ENCODE assay signal across 8 cellular contexts in the genomic region with DNA sequence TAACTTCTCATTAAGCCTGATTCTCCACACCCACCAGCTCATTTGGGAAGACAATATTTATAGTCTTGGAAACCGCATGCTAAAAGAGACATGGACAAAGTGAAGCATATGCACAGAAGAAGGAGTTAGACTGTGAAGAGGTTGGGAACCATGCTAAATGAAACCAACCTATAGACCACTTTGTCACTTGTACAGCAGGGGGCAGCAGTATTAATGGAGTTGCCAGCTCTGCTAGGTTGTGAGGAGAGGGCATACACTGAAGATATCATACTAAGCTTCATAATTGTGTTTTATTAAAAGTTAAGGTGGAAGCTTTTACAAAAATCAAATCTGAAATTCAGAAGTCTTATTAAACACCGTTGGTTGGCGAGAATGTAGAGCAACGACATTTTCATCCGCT. TPM values are rescaled to one million over a fixed set of nuclear protein-coding genes. Genes with fewer than 3 reads are reported as not detected.
DNase-seq lines count a peak whose midpoint lies in the region; ATAC-seq and TF ChIP-seq lines count a peak whose summit lies in the region.

No MANE protein-coding gene starts in this region.

- no peak overlapping the region for H3K4me3 ChIP-seq in AG04449 (ENCODE audit: low read depth, low read length)
- no peak overlapping the region for H3K4me3 ChIP-seq in uterus

- CTCF ChIA-PET in AG04449 (lab: Yijun Ruan, JAX): interaction anchor here (0.5 to 5.0 kb wide), 16 partner anchors 8 to 345 kb away, joined by 3 to 58 read pairs (median 4); no protein-coding TSS in a partner anchor

- no peaks in the 10 kb centered on the region for H3K4me1 ChIP-seq in uterus

- ATAC-seq in GM18498 (IDR thresholded peaks at IDR 0.05; ENCODE audit: unreplicated experiment) (peak; percentile 81), HG03521 (IDR thresholded peaks at IDR 0.05; ENCODE audit: unreplicated experiment) (peak; percentile 83), left ventricle myocardium superior (peak; percentile 49), GM18907 (IDR thresholded peaks at IDR 0.05; ENCODE audit: unreplicated experiment) (no peak)

- in situ Hi-C loops in SK-MEL-5 (cut with HindIII; ENCODE audit: low pct_unique_long_range_greater_than_20kb, low sequenced_read_pairs): no loop called here

- DNase-seq in AG04449 (ENCODE audit: low read depth, low spot score) (no peak), SK-MEL-5 (ENCODE audit: low read depth, low spot score) (peak; percentile 73), left ventricle myocardium superior (no peak), uterus (no peak), activated gamma-delta T cell (lab: John Stamatoyannopoulos, UW) (no peak)

- no peaks in the 10 kb centered on the region for H3K36me3 ChIP-seq in uterus

- POLR2A ChIA-PET in AG04449 (lab: Yijun Ruan, JAX): no interaction called here

- no peak overlapping the region for H3K27ac ChIP-seq in uterus

- intact Hi-C loops in left ventricle myocardium superior (cut with micrococcal nuclease) (loop anchor here (2.0 kb wide), 1 partner anchor 270 kb away; no protein-coding TSS in a partner anchor), uterus (cut with DNase I; ENCODE audit: low total_unique reads) (no loop called here)

- no peaks in the 10 kb centered on the region for H3K27me3 ChIP-seq in uterus

- TF ChIP-seq POLR2A in uterus (IDR thresholded peaks at IDR 0.05): no peak

- H3K9me3 ChIP-seq in uterus: no peaks in the 10 kb centered on the region

- TF ChIP-seq CTCF in AG04449 (IDR thresholded peaks at IDR 0.05; ENCODE audit: insufficient read depth, low read length, missing control alignments) (peak; percentile 69), uterus (IDR thresholded peaks at IDR 0.05) (no peak)

RNA-seq across cellular contexts. Expression of gene HMGCLL1, which starts 38.3 kb away (rescaled TPM):
- total RNA-seq in SK-MEL-5 (2014; rRNA removed; shearing (Covaris generic)): not detected in 2 replicates
- polyA plus RNA-seq in SK-MEL-5 (2015; cell fraction: cytosol; rRNA removed): not detected in 2 replicates
- not detected in 2 replicates for polyA plus RNA-seq in SK-MEL-5 (2015; cell fraction: nucleus; rRNA removed)
- 1.3 TPM for total RNA-seq in left ventricle myocardium superior
- total RNA-seq in uterus: 1 to 10 TPM in 2 of 4 donors, under 1 TPM in 1, not detected in 1; 0.58 to 9.5 (median 1.5) TPM
